Comparison of ENCODE assay signal across 27 cellular contexts in the genomic region with DNA sequence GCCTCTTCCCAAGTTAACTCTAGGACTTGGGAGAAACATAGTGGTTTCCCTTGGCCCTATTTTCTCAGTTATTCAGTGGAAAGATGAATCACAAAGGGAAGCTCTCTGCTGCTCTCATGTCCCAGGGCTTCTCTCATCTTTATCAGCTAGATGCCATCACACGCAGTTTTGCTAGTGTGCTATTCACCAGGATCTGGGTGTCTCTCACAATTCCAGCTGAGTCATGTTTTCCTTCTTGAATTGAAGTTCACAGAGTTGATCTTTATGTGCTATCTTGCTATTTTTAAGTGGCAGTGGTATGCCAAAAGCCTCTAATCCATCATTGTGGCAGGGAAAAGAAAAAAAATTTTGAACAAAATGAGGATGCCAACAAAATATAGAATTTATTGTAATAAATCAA.
DNase-seq lines count a peak whose midpoint lies in the region; ATAC-seq, FAIRE-seq and TF ChIP-seq lines count a peak whose summit lies in the region.
"Had no signal": no experiment of that assay in that cellular context is flagged by ENCODE, and none has a peak within 500 bp of the region (broad histone marks: within the 10 kb centered on the region; RNA-seq: fewer than 3 reads in every experiment).

No MANE protein-coding gene starts in this region.

- H3K36me3 ChIP-seq in A673 (ENCODE audit: insufficient read depth, low read length, poor library complexity, severe bottlenecking) (no peaks in the 10 kb centered on the region), bronchial epithelial cell (ENCODE audit: control insufficient read depth, insufficient read depth, low read length) (no peaks in the 10 kb centered on the region), sigmoid colon (no peaks in the 10 kb centered on the region)
- H3K36me3 ChIP-seq: esophagus muscularis mucosa, uterus had no signal

- intact Hi-C loops in A673 (cut with micrococcal nuclease; ENCODE audit: unreplicated experiment) = no loop called here
- intact Hi-C loops in sigmoid colon (cut with DNase I) = no loop called here

- CTCF ChIA-PET in A673 (lab: Charles Lee) = no interaction called here

- no peak for TF ChIP-seq EP300 in sigmoid colon (IDR thresholded peaks at IDR 0.05)

- DNase-seq in A673 (ENCODE audit: low spot score) (peak; percentile 7), HFFc6 (peak; percentile 89), bronchial epithelial cell (ENCODE audit: low read depth) (peak; percentile 51), glomerular endothelial cell (ENCODE audit: extremely low read depth, low read depth, low spot score) (peak; percentile 9), mucosa of gallbladder (ENCODE audit: low spot score) (no peak), sigmoid colon (no peak)
- DNase-seq in activated effector memory CD4-positive, alpha-beta T cell treated with Interleukin-2 at 50 U/mL for 16 hours = no peak
- DNase-seq: activated CD4-positive, alpha-beta T cell treated with anti-CD3 and anti-CD28 coated beads for 1 hour; activated CD8-positive, alpha-beta T cell treated with anti-CD3 and anti-CD28 coated beads, Interleukin-2, amount 10 ng/mL, durations not matched to agents 7 days and 5 days; activated naive CD4-positive, alpha-beta T cell; amniotic stem cell; CD4-positive, CD25-positive, alpha-beta regulatory T cell; effector CD8-positive, alpha-beta T cell; GDM1; NCI-H1092 treated with DMSO at 0.1 percent for 48 hours; NCI-H2029; NCI-H345; posterior cingulate gyrus; SHP77; T-cell; uterus had no signal

- H3K9me3 Mint-ChIP-seq in HFFc6 = peaks cover 12% of the 10 kb centered on the region

- no peak for ATAC-seq in GM21381 (IDR thresholded peaks at IDR 0.05; ENCODE audit: unreplicated experiment)
- ATAC-seq: activated CD8-positive, alpha-beta T cell treated with anti-CD3 and anti-CD28 coated beads, Interleukin-2, amount 10 ng/mL, durations not matched to agents 7 days and 5 days; stimulated activated memory B cell treated with anti-CD40 and anti-IgM and Interleukin-4, amounts not matched to agents 10 μg/mL and 1 μg/mL and 100 μg/mL, for 72 hours; T-cell had no signal

- no peak for TF ChIP-seq POLR2A in sigmoid colon (IDR thresholded peaks at IDR 0.05)

- no peaks in the 10 kb centered on the region for H3K4me1 ChIP-seq in A673 (ENCODE audit: insufficient read depth, low read length, poor library complexity, severe bottlenecking)
- no peaks in the 10 kb centered on the region for H3K4me1 ChIP-seq in sigmoid colon
- H3K4me1 ChIP-seq: esophagus muscularis mucosa, uterus had no signal

- H3K4me3 ChIP-seq in A673 (ENCODE audit: low read depth, low read length, poor library complexity, severe bottlenecking) (no peak overlapping the region), bronchial epithelial cell (ENCODE audit: low read depth, low read length) (no peak overlapping the region), sigmoid colon (no peak overlapping the region)
- H3K4me3 ChIP-seq: esophagus muscularis mucosa, uterus had no signal

- 92 to 93% methylated on average over 1 of the region's 1 CpG for WGBS in sigmoid colon, 2 donors

- H3K4me1 Mint-ChIP-seq in HFFc6 (ENCODE audit: low read depth) = peaks cover 50% of the 10 kb centered on the region
- H3K4me1 Mint-ChIP-seq: CD4-positive, CD25-positive, alpha-beta regulatory T cell; mesothelial cell of epicardium; nephron; stimulated activated memory B cell treated with anti-CD40 and anti-IgM and Interleukin-4, amounts not matched to agents 10 μg/mL and 1 μg/mL and 100 μg/mL, for 72 hours; T-cell had no signal

- BruUV-seq in A673 (replicated peaks; lab: Mats Ljungman, UMichigan) = no TSS peak

- H3K27ac ChIP-seq in A673 (ENCODE audit: low read depth, low read length, poor library complexity, severe bottlenecking) = no peak overlapping the region
- no peak overlapping the region for H3K27ac ChIP-seq in sigmoid colon
- H3K27ac ChIP-seq: esophagus muscularis mucosa, uterus had no signal

- H3K9me3 ChIP-seq in A673 (ENCODE audit: low read depth, low read length, poor library complexity, severe bottlenecking) (peaks cover 15% of the 10 kb centered on the region), sigmoid colon (peaks cover 0 to 5% (median 2%) of the 10 kb centered on the region in 4 donors)
- H3K9me3 ChIP-seq: uterus had no signal

- H3K27me3 ChIP-seq in A673 (replicated peaks; ENCODE audit: insufficient read depth, low read depth, low read length, poor library complexity) (no peaks in the 10 kb centered on the region), bronchial epithelial cell (ENCODE audit: control insufficient read depth, insufficient read depth, low read length) (no peaks in the 10 kb centered on the region), sigmoid colon (no peaks in the 10 kb centered on the region)
- H3K27me3 ChIP-seq: esophagus muscularis mucosa, uterus had no signal

- POLR2A ChIA-PET in A673 (lab: Charles Lee; ENCODE audit: low non-redundant PET) = no interaction called here

- peaks cover 25% of the 10 kb centered on the region for H3K36me3 Mint-ChIP-seq in HFFc6 (ENCODE audit: low read depth)
- H3K36me3 Mint-ChIP-seq: CD4-positive, CD25-positive, alpha-beta regulatory T cell; T-cell had no signal

- H3K27ac Mint-ChIP-seq in HFFc6 = peak overlapping the region; percentile 88
- H3K27ac Mint-ChIP-seq: activated CD8-positive, alpha-beta T cell treated with anti-CD3 and anti-CD28 coated beads, Interleukin-2, amount 10 ng/mL, durations not matched to agents 7 days and 5 days; CD4-positive, CD25-positive, alpha-beta regulatory T cell; mesothelial cell of epicardium; nephron; stimulated activated memory B cell treated with anti-CD40 and anti-IgM and Interleukin-4, amounts not matched to agents 10 μg/mL and 1 μg/mL and 100 μg/mL, for 72 hours; T-cell had no signal

- no peak for FAIRE-seq in bronchial epithelial cell (lab: Jason Lieb, UNC)
- FAIRE-seq: TTC549 had no signal

- H3K27me3 Mint-ChIP-seq in HFFc6 (ENCODE audit: insufficient read depth) = no peaks in the 10 kb centered on the region; the same call in 1 of the 2 replicates
- H3K27me3 Mint-ChIP-seq: CD4-positive, CD25-positive, alpha-beta regulatory T cell; T-cell had no signal

- H3K4me3 Mint-ChIP-seq in HFFc6 = peak overlapping the region; percentile 54
- H3K4me3 Mint-ChIP-seq: activated CD8-positive, alpha-beta T cell treated with anti-CD3 and anti-CD28 coated beads, Interleukin-2, amount 10 ng/mL, durations not matched to agents 7 days and 5 days; CD4-positive, CD25-positive, alpha-beta regulatory T cell; mesothelial cell of epicardium; nephron; stimulated activated memory B cell treated with anti-CD40 and anti-IgM and Interleukin-4, amounts not matched to agents 10 μg/mL and 1 μg/mL and 100 μg/mL, for 72 hours; T-cell had no signal

- TF ChIP-seq CTCF in A673 (conservative IDR thresholded peaks at IDR 0.05; ENCODE audit: low read depth, low read length) (no peak), HFFc6 (IDR thresholded peaks at IDR 0.05) (no peak), bronchial epithelial cell (IDR thresholded peaks at IDR 0.05; ENCODE audit: insufficient read depth, low read length, severe bottlenecking) (no peak), sigmoid colon (IDR thresholded peaks at IDR 0.05) (no peak)

Comparison
In these comparisons a context has a peak if more than half of its experiments do, and no peak if none do; other contexts are left out.
1. DNase-seq: peak in A673 (single experiment), HFFc6 (single experiment), bronchial epithelial cell (single experiment) and glomerular endothelial cell (single experiment); none in mucosa of gallbladder (single experiment), activated effector memory CD4-positive, alpha-beta T cell treated with Interleukin-2 at 50 U/mL for 16 hours (single experiment) and sigmoid colon (single experiment).